In the genomic region with DNA sequence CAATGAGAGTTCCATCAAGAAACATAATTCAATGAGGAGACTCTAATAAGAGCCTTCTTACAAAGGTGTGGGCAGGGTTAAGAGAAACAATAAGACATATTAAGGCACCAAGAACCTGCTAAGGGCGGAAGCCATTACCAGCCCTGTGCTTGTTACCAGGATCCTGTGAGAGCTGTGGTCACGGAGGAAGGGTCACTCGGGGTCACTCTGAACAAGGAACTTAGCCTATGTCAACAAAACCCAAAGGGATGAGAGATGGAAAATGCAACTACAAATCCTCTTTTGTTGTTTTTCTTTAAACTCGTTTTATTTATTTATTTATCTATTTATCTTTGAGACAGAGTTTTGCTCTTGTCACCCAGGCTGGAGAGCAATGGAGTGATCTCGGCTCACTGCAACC, we compare ENCODE assay signal across 25 cellular contexts.
"Had no signal": no experiment of that assay in that cellular context is flagged by ENCODE, and none has a peak within 500 bp of the region (broad histone marks: within the 10 kb centered on the region; RNA-seq: fewer than 3 reads in every experiment).

No MANE protein-coding gene starts in this region.

- H3K27ac ChIP-seq: colonic mucosa, epithelial cell of prostate, foreskin keratinocyte, gastroesophageal sphincter, heart left ventricle, hepatocyte, left lung, lower lobe of right lung had no signal

- H3K27me3 Mint-ChIP-seq: dendritic cell treated with granulocyte-macrophage colony-stimulating factor and Interleukin-4, amounts not matched to agents 40 ng/mL and 50 ng/mL, for 4 days had no signal

- FAIRE-seq: endometrium, frontal cortex had no signal

- H3K36me3 ChIP-seq: colonic mucosa, gastroesophageal sphincter, heart left ventricle, left lung, lower lobe of right lung had no signal

- H3K4me3 ChIP-seq: colonic mucosa, gastroesophageal sphincter, heart left ventricle, hepatocyte, left lung, lower lobe of right lung, mucosa of descending colon had no signal

- H3K27ac Mint-ChIP-seq: dendritic cell treated with granulocyte-macrophage colony-stimulating factor and Interleukin-4, amounts not matched to agents 40 ng/mL and 50 ng/mL, for 4 days; effector memory CD8-positive, alpha-beta T cell; endodermal cell; immature natural killer cell; mesothelial cell of epicardium; naive B cell had no signal

- H3K4me1 Mint-ChIP-seq: immature natural killer cell, naive B cell had no signal

- H3K36me3 Mint-ChIP-seq: mesothelial cell of epicardium had no signal

- H3K4me3 Mint-ChIP-seq: dendritic cell treated with granulocyte-macrophage colony-stimulating factor and Interleukin-4, amounts not matched to agents 40 ng/mL and 50 ng/mL, for 4 days; effector memory CD8-positive, alpha-beta T cell; endodermal cell; immature natural killer cell; mesothelial cell of epicardium; naive B cell had no signal

- DNase-seq: colonic mucosa; cortex of kidney; effector CD8-positive, alpha-beta T cell; effector memory CD8-positive, alpha-beta T cell; endodermal cell; erythroblast; foreskin keratinocyte; hypothalamus; immature natural killer cell; islet precursor cell; left cardiac atrium; left lung; left ventricle myocardium superior; lower lobe of right lung; mesenchymal stem cell; mucosa of descending colon; naive B cell had no signal

- H3K4me1 ChIP-seq: colonic mucosa, foreskin keratinocyte, gastroesophageal sphincter, heart left ventricle, left lung, lower lobe of right lung had no signal

- H3K9me3 ChIP-seq: colonic mucosa, mucosa of descending colon had no signal
